Comparison of ENCODE assay signal across 2 cellular contexts in genomic region chr9:72361227-72361626, GRCh38.
TF ChIP-seq lines count a peak whose summit lies in the region.

No MANE protein-coding gene starts in this region.

TF ChIP-seq in GM12878, 131 proteins besides CTCF, POLR2A, EP300 and RAD21:
- TF ChIP-seq STAT3 (IDR thresholded peaks at IDR 0.05; ENCODE audit: low read depth, low read length), result no peak

TF ChIP-seq in HepG2, 621 proteins besides CTCF, POLR2A, EP300 and RAD21:
- TF ChIP-seq ZBTB8A (CRISPR knock-in tag; IDR thresholded peaks at IDR 0.05; ENCODE audit: borderline replicate concordance, low read depth) (no peak), HCFC1 (IDR thresholded peaks at IDR 0.05; ENCODE audit: low read depth, low read length) (no peak), ZSCAN5A (CRISPR knock-in tag; IDR thresholded peaks at IDR 0.05; ENCODE audit: borderline replicate concordance) (no peak), ZNF230 (CRISPR knock-in tag; IDR thresholded peaks at IDR 0.05) (no peak), TOE1 (CRISPR knock-in tag; IDR thresholded peaks at IDR 0.05) (no peak), PRMT3 (CRISPR knock-in tag; IDR thresholded peaks at IDR 0.05; ENCODE audit: borderline replicate concordance, low read depth) (no peak), ZNF770 (CRISPR knock-in tag; IDR thresholded peaks at IDR 0.05) (no peak), POLR2G (IDR thresholded peaks at IDR 0.05; ENCODE audit: low read depth, low read length) (no peak), ZNF564 (CRISPR knock-in tag; IDR thresholded peaks at IDR 0.05) (no peak), ZNF557 (CRISPR knock-in tag; IDR thresholded peaks at IDR 0.05) (no peak), TFDP2 (CRISPR knock-in tag; IDR thresholded peaks at IDR 0.05) (no peak), ZNF333 (CRISPR knock-in tag; IDR thresholded peaks at IDR 0.05; ENCODE audit: borderline replicate concordance) (no peak), SUZ12 (IDR thresholded peaks at IDR 0.05; ENCODE audit: low read depth, low read length) (no peak), ZNF788 (CRISPR knock-in tag; IDR thresholded peaks at IDR 0.05; ENCODE audit: borderline replicate concordance) (no peak), ZFP91 (CRISPR knock-in tag; IDR thresholded peaks at IDR 0.05; ENCODE audit: borderline replicate concordance) (no peak), RFXANK (CRISPR knock-in tag; IDR thresholded peaks at IDR 0.05) (no peak)
